ENCODE assay signal across 12 cellular contexts in genomic region chr19:4144666-4145261, GRCh38.
A peak's percentile ranks its signal among the peaks of the same experiment; 100 is the strongest.
DNase-seq lines count a peak whose midpoint lies in the region; ATAC-seq and TF ChIP-seq lines count a peak whose summit lies in the region.
"Had no signal": no experiment of that assay in that cellular context is flagged by ENCODE, and none has a peak within 500 bp of the region (broad histone marks: within the 10 kb centered on the region; RNA-seq: fewer than 3 reads in every experiment).

No MANE protein-coding gene starts in this region.

- H3K27me3 ChIP-seq in adipocyte (replicated peaks; ENCODE audit: control insufficient read depth, insufficient read depth, low read length): no peaks in the 10 kb centered on the region

- no peaks in the 10 kb centered on the region for H3K9me3 ChIP-seq in adipocyte (ENCODE audit: control insufficient read depth, low read length)

- peaks cover 19% of the 10 kb centered on the region for H3K4me1 ChIP-seq in adipocyte (ENCODE audit: control insufficient read depth, insufficient read depth, low read length)

- no peak for ATAC-seq in HG03565 (IDR thresholded peaks at IDR 0.05; ENCODE audit: unreplicated experiment)
- ATAC-seq in HG03196 (IDR thresholded peaks at IDR 0.05; ENCODE audit: unreplicated experiment): no peak

- no peak overlapping the region for H3K4me3 ChIP-seq in AG10803 (ENCODE audit: low read length)
- H3K4me3 ChIP-seq in adipocyte (ENCODE audit: low read length): no peak overlapping the region

- no peaks in the 10 kb centered on the region for H3K36me3 ChIP-seq in adipocyte (ENCODE audit: control insufficient read depth, insufficient read depth, low read length, severe bottlenecking)

- DNase-seq in AG10803 (ENCODE audit: low read depth): peak; percentile 50
- DNase-seq in HS-5 (ENCODE audit: low read depth): peak; percentile 53
- peak; percentile 49 for DNase-seq in adipocyte (ENCODE audit: low read depth)
- peak; percentile 61 for DNase-seq in kidney tubule cell (ENCODE audit: low spot score)
- no peak for DNase-seq in retina
- DNase-seq in caudate nucleus (lab: John Stamatoyannopoulos, UW): no peak
- DNase-seq: activated CD8-positive, alpha-beta memory T cell treated with anti-CD3 and anti-CD28 coated beads, Interleukin-2, amount 50 U/mL, for 48 hours; AML-193; effector memory CD4-positive, alpha-beta T cell; NCI-H510A had no signal

- no peak overlapping the region for H3K9ac ChIP-seq in adipocyte (ENCODE audit: low read length)

- no peak overlapping the region for H3K27ac ChIP-seq in caudate nucleus (ENCODE audit: low read depth, low read length)

- TF ChIP-seq CTCF in AG10803 (conservative IDR thresholded peaks at IDR 0.05; ENCODE audit: low read length): no peak

Comparison
In these comparisons a context has a peak if more than half of its experiments do, and no peak if none do; other contexts are left out.
1. DNase-seq: peak in AG10803 (single experiment), HS-5 (single experiment), adipocyte (single experiment) and kidney tubule cell (single experiment); none in retina (single experiment) and caudate nucleus (0 of 61).